In the genomic region with DNA sequence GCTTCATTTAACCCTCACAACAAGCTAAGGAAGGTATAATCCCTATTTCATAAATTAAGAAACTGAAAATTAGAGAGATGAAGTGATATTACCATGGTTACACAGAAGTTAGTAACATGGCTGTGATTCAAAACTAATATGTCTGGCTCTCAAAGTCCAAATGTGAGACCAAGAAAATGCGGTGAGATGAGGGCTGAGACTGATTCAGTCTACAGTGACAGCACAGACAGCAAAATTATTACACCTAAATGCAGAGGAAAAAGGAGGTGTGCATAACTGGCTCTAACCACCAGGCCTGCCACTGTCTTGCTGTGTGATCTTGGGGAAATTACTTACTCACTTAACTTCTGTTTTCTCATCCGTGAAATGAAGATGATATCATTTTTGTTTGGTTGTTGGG, we compare ENCODE assay signal across 1 cellular context.
A peak's percentile ranks its signal among the peaks of the same experiment; 100 is the strongest.
TF ChIP-seq lines count a peak whose summit lies in the region.

No MANE protein-coding gene starts in this region.

TF ChIP-seq in GM12878, 131 proteins besides CTCF, POLR2A, EP300 and RAD21 (continued from another document):
- TF ChIP-seq BMI1 (IDR thresholded peaks at IDR 0.05; ENCODE audit: borderline replicate concordance) (peak; percentile 68; the same call in 1 of the 2 replicates), CBX5 (IDR thresholded peaks at IDR 0.05; ENCODE audit: low read depth) (no peak), IKZF1 (conservative IDR thresholded peaks at IDR 0.05) (no peak), MYC (IDR thresholded peaks at IDR 0.05; ENCODE audit: insufficient read depth, insufficient read length, insufficient replicate concordance, low read length, severe bottlenecking) (no peak), FOXK2 (IDR thresholded peaks at IDR 0.05) (no peak), RUNX3 (IDR thresholded peaks at IDR 0.05; ENCODE audit: low read length) (peak; percentile 21; the same call in 1 of the 2 replicates), HDAC6 (IDR thresholded peaks at IDR 0.05; ENCODE audit: unreplicated experiment) (no peak), ATF7 (IDR thresholded peaks at IDR 0.05; ENCODE audit: low read depth) (no peak), KLF5 (IDR thresholded peaks at IDR 0.05; ENCODE audit: partially characterized antibody) (no peak), ZNF24 (IDR thresholded peaks at IDR 0.05) (no peak), HCFC1 (IDR thresholded peaks at IDR 0.05; ENCODE audit: low read length) (no peak), PML (IDR thresholded peaks at IDR 0.05; ENCODE audit: low read length) (no peak), TCF3 (IDR thresholded peaks at IDR 0.05; ENCODE audit: borderline replicate concordance, insufficient read depth, low read depth, low read length) (no peak), BRCA1 (IDR thresholded peaks at IDR 0.05; ENCODE audit: low read depth, low read length) (no peak), IKZF2 (IDR thresholded peaks at IDR 0.05) (peak in 1 of 2 experiments; percentile 18; a peak in 1 of 4 replicates), CHD1 (IDR thresholded peaks at IDR 0.05; ENCODE audit: low read depth, low read length) (no peak), TBL1XR1 (IDR thresholded peaks at IDR 0.05; ENCODE audit: low read depth, low read length) (no peak), RFX5 (IDR thresholded peaks at IDR 0.05; ENCODE audit: low read depth, low read length) (no peak), MTA3 (IDR thresholded peaks at IDR 0.05; ENCODE audit: borderline replicate concordance, low read length) (no peak), CREB1 (IDR thresholded peaks at IDR 0.05; ENCODE audit: low read depth) (no peak), MTA2 (IDR thresholded peaks at IDR 0.05; ENCODE audit: low read depth) (0 out of 2 replicates have a peak, but pooled peaks have one; percentile 17), KAT2A (conservative IDR thresholded peaks at IDR 0.05; ENCODE audit: control insufficient read depth, low read depth, low read length) (no peak), HDAC2 (IDR thresholded peaks at IDR 0.05) (no peak), DPF2 (IDR thresholded peaks at IDR 0.05) (0 out of 2 replicates have a peak, but pooled peaks have one; percentile 14), SRF (IDR thresholded peaks at IDR 0.05; ENCODE audit: low read depth in 2 of 2, low read length in 2 of 2) (no peak), TCF7 (IDR thresholded peaks at IDR 0.05; ENCODE audit: borderline replicate concordance) (no peak), ZNF622 (IDR thresholded peaks at IDR 0.05) (no peak), SMAD1 (IDR thresholded peaks at IDR 0.05; ENCODE audit: low read depth, partially characterized antibody) (no peak)
- TF ChIP-seq, protein P1, sequence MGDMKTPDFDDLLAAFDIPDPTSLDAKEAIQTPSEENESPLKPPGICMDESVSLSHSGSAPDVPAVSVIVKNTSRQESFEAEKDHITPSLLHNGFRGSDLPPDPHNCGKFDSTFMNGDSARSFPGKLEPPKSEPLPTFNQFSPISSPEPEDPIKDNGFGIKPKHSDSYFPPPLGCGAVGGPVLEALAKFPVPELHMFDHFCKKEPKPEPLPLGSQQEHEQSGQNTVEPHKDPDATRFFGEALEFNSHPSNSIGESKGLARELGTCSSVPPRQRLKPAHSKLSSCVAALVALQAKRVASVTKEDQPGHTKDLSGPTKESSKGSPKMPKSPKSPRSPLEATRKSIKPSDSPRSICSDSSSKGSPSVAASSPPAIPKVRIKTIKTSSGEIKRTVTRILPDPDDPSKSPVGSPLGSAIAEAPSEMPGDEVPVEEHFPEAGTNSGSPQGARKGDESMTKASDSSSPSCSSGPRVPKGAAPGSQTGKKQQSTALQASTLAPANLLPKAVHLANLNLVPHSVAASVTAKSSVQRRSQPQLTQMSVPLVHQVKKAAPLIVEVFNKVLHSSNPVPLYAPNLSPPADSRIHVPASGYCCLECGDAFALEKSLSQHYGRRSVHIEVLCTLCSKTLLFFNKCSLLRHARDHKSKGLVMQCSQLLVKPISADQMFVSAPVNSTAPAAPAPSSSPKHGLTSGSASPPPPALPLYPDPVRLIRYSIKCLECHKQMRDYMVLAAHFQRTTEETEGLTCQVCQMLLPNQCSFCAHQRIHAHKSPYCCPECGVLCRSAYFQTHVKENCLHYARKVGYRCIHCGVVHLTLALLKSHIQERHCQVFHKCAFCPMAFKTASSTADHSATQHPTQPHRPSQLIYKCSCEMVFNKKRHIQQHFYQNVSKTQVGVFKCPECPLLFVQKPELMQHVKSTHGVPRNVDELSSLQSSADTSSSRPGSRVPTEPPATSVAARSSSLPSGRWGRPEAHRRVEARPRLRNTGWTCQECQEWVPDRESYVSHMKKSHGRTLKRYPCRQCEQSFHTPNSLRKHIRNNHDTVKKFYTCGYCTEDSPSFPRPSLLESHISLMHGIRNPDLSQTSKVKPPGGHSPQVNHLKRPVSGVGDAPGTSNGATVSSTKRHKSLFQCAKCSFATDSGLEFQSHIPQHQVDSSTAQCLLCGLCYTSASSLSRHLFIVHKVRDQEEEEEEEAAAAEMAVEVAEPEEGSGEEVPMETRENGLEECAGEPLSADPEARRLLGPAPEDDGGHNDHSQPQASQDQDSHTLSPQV (IDR thresholded peaks at IDR 0.05): no peak
- TF ChIP-seq, protein P2, sequence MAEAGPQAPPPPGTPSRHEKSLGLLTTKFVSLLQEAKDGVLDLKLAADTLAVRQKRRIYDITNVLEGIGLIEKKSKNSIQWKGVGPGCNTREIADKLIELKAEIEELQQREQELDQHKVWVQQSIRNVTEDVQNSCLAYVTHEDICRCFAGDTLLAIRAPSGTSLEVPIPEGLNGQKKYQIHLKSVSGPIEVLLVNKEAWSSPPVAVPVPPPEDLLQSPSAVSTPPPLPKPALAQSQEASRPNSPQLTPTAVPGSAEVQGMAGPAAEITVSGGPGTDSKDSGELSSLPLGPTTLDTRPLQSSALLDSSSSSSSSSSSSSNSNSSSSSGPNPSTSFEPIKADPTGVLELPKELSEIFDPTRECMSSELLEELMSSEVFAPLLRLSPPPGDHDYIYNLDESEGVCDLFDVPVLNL (IDR thresholded peaks at IDR 0.05; ENCODE audit: low read depth, low read length): no peak
- TF ChIP-seq, protein P3, sequence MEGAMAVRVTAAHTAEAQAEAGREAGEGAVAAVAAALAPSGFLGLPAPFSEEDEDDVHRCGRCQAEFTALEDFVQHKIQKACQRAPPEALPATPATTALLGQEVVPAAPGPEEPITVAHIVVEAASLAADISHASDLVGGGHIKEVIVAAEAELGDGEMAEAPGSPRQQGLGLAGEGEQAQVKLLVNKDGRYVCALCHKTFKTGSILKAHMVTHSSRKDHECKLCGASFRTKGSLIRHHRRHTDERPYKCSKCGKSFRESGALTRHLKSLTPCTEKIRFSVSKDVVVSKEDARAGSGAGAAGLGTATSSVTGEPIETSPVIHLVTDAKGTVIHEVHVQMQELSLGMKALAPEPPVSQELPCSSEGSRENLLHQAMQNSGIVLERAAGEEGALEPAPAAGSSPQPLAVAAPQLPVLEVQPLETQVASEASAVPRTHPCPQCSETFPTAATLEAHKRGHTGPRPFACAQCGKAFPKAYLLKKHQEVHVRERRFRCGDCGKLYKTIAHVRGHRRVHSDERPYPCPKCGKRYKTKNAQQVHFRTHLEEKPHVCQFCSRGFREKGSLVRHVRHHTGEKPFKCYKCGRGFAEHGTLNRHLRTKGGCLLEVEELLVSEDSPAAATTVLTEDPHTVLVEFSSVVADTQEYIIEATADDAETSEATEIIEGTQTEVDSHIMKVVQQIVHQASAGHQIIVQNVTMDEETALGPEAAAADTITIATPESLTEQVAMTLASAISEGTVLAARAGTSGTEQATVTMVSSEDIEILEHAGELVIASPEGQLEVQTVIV (IDR thresholded peaks at IDR 0.05; ENCODE audit: borderline replicate concordance, partially characterized antibody): no peak
- TF ChIP-seq, protein P4, sequence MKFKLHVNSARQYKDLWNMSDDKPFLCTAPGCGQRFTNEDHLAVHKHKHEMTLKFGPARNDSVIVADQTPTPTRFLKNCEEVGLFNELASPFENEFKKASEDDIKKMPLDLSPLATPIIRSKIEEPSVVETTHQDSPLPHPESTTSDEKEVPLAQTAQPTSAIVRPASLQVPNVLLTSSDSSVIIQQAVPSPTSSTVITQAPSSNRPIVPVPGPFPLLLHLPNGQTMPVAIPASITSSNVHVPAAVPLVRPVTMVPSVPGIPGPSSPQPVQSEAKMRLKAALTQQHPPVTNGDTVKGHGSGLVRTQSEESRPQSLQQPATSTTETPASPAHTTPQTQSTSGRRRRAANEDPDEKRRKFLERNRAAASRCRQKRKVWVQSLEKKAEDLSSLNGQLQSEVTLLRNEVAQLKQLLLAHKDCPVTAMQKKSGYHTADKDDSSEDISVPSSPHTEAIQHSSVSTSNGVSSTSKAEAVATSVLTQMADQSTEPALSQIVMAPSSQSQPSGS (IDR thresholded peaks at IDR 0.05; ENCODE audit: low read length): no peak
- TF ChIP-seq, protein P5, sequence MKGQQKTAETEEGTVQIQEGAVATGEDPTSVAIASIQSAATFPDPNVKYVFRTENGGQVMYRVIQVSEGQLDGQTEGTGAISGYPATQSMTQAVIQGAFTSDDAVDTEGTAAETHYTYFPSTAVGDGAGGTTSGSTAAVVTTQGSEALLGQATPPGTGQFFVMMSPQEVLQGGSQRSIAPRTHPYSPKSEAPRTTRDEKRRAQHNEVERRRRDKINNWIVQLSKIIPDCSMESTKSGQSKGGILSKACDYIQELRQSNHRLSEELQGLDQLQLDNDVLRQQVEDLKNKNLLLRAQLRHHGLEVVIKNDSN (IDR thresholded peaks at IDR 0.05; ENCODE audit: borderline replicate concordance, extremely low read length, insufficient read depth, low read depth, low read length): no peak
- TF ChIP-seq, protein P6, sequence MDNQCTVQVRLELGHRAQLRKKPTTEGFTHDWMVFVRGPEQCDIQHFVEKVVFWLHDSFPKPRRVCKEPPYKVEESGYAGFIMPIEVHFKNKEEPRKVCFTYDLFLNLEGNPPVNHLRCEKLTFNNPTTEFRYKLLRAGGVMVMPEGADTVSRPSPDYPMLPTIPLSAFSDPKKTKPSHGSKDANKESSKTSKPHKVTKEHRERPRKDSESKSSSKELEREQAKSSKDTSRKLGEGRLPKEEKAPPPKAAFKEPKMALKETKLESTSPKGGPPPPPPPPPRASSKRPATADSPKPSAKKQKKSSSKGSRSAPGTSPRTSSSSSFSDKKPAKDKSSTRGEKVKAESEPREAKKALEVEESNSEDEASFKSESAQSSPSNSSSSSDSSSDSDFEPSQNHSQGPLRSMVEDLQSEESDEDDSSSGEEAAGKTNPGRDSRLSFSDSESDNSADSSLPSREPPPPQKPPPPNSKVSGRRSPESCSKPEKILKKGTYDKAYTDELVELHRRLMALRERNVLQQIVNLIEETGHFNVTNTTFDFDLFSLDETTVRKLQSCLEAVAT (IDR thresholded peaks at IDR 0.05): no peak
- TF ChIP-seq, protein P7, sequence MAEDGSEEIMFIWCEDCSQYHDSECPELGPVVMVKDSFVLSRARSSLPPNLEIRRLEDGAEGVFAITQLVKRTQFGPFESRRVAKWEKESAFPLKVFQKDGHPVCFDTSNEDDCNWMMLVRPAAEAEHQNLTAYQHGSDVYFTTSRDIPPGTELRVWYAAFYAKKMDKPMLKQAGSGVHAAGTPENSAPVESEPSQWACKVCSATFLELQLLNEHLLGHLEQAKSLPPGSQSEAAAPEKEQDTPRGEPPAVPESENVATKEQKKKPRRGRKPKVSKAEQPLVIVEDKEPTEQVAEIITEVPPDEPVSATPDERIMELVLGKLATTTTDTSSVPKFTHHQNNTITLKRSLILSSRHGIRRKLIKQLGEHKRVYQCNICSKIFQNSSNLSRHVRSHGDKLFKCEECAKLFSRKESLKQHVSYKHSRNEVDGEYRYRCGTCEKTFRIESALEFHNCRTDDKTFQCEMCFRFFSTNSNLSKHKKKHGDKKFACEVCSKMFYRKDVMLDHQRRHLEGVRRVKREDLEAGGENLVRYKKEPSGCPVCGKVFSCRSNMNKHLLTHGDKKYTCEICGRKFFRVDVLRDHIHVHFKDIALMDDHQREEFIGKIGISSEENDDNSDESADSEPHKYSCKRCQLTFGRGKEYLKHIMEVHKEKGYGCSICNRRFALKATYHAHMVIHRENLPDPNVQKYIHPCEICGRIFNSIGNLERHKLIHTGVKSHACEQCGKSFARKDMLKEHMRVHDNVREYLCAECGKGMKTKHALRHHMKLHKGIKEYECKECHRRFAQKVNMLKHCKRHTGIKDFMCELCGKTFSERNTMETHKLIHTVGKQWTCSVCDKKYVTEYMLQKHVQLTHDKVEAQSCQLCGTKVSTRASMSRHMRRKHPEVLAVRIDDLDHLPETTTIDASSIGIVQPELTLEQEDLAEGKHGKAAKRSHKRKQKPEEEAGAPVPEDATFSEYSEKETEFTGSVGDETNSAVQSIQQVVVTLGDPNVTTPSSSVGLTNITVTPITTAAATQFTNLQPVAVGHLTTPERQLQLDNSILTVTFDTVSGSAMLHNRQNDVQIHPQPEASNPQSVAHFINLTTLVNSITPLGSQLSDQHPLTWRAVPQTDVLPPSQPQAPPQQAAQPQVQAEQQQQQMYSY (CRISPR knock-in tag; IDR thresholded peaks at IDR 0.05): no peak
- TF ChIP-seq, protein P8, sequence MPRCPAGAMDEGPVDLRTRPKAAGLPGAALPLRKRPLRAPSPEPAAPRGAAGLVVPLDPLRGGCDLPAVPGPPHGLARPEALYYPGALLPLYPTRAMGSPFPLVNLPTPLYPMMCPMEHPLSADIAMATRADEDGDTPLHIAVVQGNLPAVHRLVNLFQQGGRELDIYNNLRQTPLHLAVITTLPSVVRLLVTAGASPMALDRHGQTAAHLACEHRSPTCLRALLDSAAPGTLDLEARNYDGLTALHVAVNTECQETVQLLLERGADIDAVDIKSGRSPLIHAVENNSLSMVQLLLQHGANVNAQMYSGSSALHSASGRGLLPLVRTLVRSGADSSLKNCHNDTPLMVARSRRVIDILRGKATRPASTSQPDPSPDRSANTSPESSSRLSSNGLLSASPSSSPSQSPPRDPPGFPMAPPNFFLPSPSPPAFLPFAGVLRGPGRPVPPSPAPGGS (IDR thresholded peaks at IDR 0.05; ENCODE audit: borderline replicate concordance, insufficient read depth, low read depth, low read length, poor library complexity, severe bottlenecking): no peak
- TF ChIP-seq, protein P9, sequence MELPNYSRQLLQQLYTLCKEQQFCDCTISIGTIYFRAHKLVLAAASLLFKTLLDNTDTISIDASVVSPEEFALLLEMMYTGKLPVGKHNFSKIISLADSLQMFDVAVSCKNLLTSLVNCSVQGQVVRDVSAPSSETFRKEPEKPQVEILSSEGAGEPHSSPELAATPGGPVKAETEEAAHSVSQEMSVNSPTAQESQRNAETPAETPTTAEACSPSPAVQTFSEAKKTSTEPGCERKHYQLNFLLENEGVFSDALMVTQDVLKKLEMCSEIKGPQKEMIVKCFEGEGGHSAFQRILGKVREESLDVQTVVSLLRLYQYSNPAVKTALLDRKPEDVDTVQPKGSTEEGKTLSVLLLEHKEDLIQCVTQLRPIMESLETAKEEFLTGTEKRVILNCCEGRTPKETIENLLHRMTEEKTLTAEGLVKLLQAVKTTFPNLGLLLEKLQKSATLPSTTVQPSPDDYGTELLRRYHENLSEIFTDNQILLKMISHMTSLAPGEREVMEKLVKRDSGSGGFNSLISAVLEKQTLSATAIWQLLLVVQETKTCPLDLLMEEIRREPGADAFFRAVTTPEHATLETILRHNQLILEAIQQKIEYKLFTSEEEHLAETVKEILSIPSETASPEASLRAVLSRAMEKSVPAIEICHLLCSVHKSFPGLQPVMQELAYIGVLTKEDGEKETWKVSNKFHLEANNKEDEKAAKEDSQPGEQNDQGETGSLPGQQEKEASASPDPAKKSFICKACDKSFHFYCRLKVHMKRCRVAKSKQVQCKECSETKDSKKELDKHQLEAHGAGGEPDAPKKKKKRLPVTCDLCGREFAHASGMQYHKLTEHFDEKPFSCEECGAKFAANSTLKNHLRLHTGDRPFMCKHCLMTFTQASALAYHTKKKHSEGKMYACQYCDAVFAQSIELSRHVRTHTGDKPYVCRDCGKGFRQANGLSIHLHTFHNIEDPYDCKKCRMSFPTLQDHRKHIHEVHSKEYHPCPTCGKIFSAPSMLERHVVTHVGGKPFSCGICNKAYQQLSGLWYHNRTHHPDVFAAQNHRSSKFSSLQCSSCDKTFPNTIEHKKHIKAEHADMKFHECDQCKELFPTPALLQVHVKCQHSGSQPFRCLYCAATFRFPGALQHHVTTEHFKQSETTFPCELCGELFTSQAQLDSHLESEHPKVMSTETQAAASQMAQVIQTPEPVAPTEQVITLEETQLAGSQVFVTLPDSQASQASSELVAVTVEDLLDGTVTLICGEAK (IDR thresholded peaks at IDR 0.05; ENCODE audit: borderline replicate concordance): no peak
TF ChIP-seq in GM12878: peak in this region for 5.
